In genomic region chr5:179841621-179842020, GRCh38 we compare ENCODE assay signal across 16 cellular contexts.
"Had no signal": no experiment of that assay in that cellular context is flagged by ENCODE, and none has a peak within 500 bp of the region (broad histone marks: within the 10 kb centered on the region; RNA-seq: fewer than 3 reads in every experiment).

No MANE protein-coding gene starts in this region.

- H3K27me3 Mint-ChIP-seq: activated naive CD8-positive, alpha-beta T cell treated with anti-CD3 and anti-CD28 coated beads, Interleukin-2, amount 10 ng/mL, durations not matched to agents 7 days and 5 days; stimulated activated naive CD8-positive, alpha-beta T cell treated with anti-CD3 and anti-CD28 coated beads, Interleukin-15, Interleukin-2, amounts not matched to agents 100 ng/mL and 50 ng/mL, for 24 hours had no signal

- H3K27me3 ChIP-seq: colonic mucosa, neural progenitor cell, ovary, transverse colon had no signal

- H3K4me3 ChIP-seq: colonic mucosa, neural progenitor cell, ovary, transverse colon had no signal

- H3K27ac Mint-ChIP-seq: activated naive CD8-positive, alpha-beta T cell treated with anti-CD3 and anti-CD28 coated beads, Interleukin-2, amount 10 ng/mL, durations not matched to agents 7 days and 5 days; endodermal cell; neural progenitor cell; stimulated activated naive CD8-positive, alpha-beta T cell treated with anti-CD3 and anti-CD28 coated beads, Interleukin-15, Interleukin-2, amounts not matched to agents 100 ng/mL and 50 ng/mL, for 24 hours had no signal

- H3K36me3 ChIP-seq: ovary had no signal

- H3K9me3 ChIP-seq: colonic mucosa, ovary had no signal

- DNase-seq: activated CD4-positive, alpha-beta T cell treated with anti-CD3 and anti-CD28 coated beads for 1 hour; activated CD4-positive, alpha-beta T cell treated with anti-CD3 and anti-CD28 coated beads, Interleukin-2, amount 50 U/mL, for 48 hours; activated naive CD8-positive, alpha-beta T cell treated with anti-CD3 and anti-CD28 coated beads, Interleukin-2, amount 10 ng/mL, durations not matched to agents 7 days and 5 days; caudate nucleus; colonic mucosa; endodermal cell; foreskin melanocyte; hypothalamus; islet precursor cell; ovary; transverse colon; WERI-Rb-1 had no signal

- H3K27ac ChIP-seq: colonic mucosa, epithelial cell of prostate, neural progenitor cell, ovary, transverse colon, WERI-Rb-1 had no signal

- H3K4me1 Mint-ChIP-seq: brain, endodermal cell, neural progenitor cell had no signal

- H3K4me3 Mint-ChIP-seq: activated naive CD8-positive, alpha-beta T cell treated with anti-CD3 and anti-CD28 coated beads, Interleukin-2, amount 10 ng/mL, durations not matched to agents 7 days and 5 days; brain; endodermal cell; neural progenitor cell; stimulated activated naive CD8-positive, alpha-beta T cell treated with anti-CD3 and anti-CD28 coated beads, Interleukin-15, Interleukin-2, amounts not matched to agents 100 ng/mL and 50 ng/mL, for 24 hours had no signal

- H3K4me1 ChIP-seq: colonic mucosa, neural progenitor cell had no signal
